Comparison of ENCODE assay signal across 21 cellular contexts in the genomic region with DNA sequence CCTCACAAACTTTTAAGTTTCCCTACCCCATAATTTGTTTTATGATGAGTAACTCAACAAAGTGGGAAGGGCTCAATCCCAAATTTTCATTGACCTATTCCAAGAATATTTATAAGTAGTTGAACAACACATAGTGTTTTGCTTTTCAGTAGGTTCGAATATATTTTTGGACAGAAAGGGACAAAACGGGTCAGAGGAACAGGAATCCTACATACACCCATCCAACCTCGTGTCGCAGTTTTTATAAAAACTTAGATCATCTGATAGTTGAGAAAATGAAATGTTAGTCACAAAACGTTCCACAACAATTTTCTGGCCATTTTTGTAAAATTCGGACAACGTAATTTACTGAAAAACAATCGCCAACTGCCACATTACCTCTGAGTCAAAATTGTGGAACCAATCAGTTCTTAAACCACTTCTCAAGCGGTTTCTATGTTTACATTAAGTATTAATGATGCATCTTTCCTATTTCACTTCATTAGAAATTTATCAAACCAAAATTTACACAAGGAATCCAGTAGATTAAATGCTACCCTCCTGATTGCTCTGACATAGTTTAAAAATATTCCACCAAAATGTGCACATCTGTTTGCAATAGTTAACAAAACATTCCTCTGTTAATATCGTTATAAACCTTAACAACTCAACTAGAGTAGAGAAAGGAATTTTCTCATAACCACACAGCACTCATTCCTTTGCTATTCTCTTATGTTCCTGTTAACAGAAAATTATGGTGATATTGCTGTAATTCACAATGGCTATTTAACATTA. TPM values are rescaled to one million over a fixed set of nuclear protein-coding genes. Genes with fewer than 3 reads are reported as not detected.
DNase-seq lines count a peak whose midpoint lies in the region; ATAC-seq and TF ChIP-seq lines count a peak whose summit lies in the region.
"Had no signal": no experiment of that assay in that cellular context is flagged by ENCODE, and none has a peak within 500 bp of the region (broad histone marks: within the 10 kb centered on the region; RNA-seq: fewer than 3 reads in every experiment).

No MANE protein-coding gene starts in this region.

- no peak overlapping the region for H3K9ac ChIP-seq in SK-N-MC (ENCODE audit: insufficient read length)

- CTCF ChIA-PET in GM10248 (lab: Yijun Ruan, JAX), result no interaction called here

- TF ChIP-seq CTCF in AG10803 (conservative IDR thresholded peaks at IDR 0.05; ENCODE audit: low read length), result no peak
- TF ChIP-seq CTCF in fibroblast of mammary gland (conservative IDR thresholded peaks at IDR 0.05; ENCODE audit: control insufficient read depth, insufficient read depth, low read depth, low read length), result no peak
- TF ChIP-seq CTCF in mucosa of descending colon (IDR thresholded peaks at IDR 0.05), result no peak
- no peak for TF ChIP-seq CTCF in GM10248 (IDR thresholded peaks at IDR 0.05; ENCODE audit: control extremely low read depth, extremely low read depth, low read depth, missing control alignments)

- no peaks in the 10 kb centered on the region for H3K9me3 ChIP-seq in SK-N-MC (ENCODE audit: low read depth, low read length)
- no peaks in the 10 kb centered on the region for H3K9me3 ChIP-seq in mucosa of descending colon

- peak; percentile 75 for DNase-seq in AG10803 (ENCODE audit: low read depth)
- peak; percentile 26 for DNase-seq in GM04504 (ENCODE audit: low read depth)
- no peak for DNase-seq in SK-N-MC (ENCODE audit: low read depth, low spot score)
- DNase-seq in fibroblast of mammary gland (ENCODE audit: low read depth), result peak; percentile 26
- DNase-seq in mucosa of descending colon, result no peak
- no peak for DNase-seq in GM10248 (ENCODE audit: extremely low spot score)
- DNase-seq in NCI-H1092 treated with DMSO at 0.1 percent for 48 hours (lab: John Stamatoyannopoulos, UW), result no peak
- DNase-seq: COR-L47; KBM-7; NCI-H1092; NCI-H1694; NCI-H2107; NCI-H345; NCI-H69; NK-92 treated with Interleukin-12 subunit alpha and Interleukin-12 subunit beta, amount 100 ng/mL, for 24 hours had no signal

- 0 out of 2 replicates have a peak overlapping the region, but pooled peaks have one; percentile 7 for H3K27ac ChIP-seq in SK-N-MC
- H3K27ac ChIP-seq: C4-2B, HL-60 had no signal

- ATAC-seq in mucosa of descending colon, result no peak
- no peak for ATAC-seq in HG02642 (IDR thresholded peaks at IDR 0.05; ENCODE audit: poor library complexity, unreplicated experiment)

- intact Hi-C loops in mucosa of descending colon (cut with DNase I, micrococcal nuclease), result no loop called here

- no peak overlapping the region for H3K4me3 ChIP-seq in AG10803 (ENCODE audit: low read length)
- H3K4me3 ChIP-seq in SK-N-MC, result no peak overlapping the region
- H3K4me3 ChIP-seq in fibroblast of mammary gland (ENCODE audit: control insufficient read depth, low read depth, low read length), result no peak overlapping the region
- H3K4me3 ChIP-seq in mucosa of descending colon, result no peak overlapping the region

- POLR2A ChIA-PET in GM10248 (lab: Yijun Ruan, JAX), result no interaction called here

- H3K4me1 ChIP-seq in mucosa of descending colon (ENCODE audit: low read depth), result peaks cover under 1% of the 10 kb centered on the region

- H3K36me3 ChIP-seq in SK-N-MC (ENCODE audit: insufficient read depth, low read length) (no peaks in the 10 kb centered on the region), mucosa of descending colon (ENCODE audit: low read depth) (no peaks in the 10 kb centered on the region)

RNA-seq across cellular contexts. Expression of gene WNT16, which starts 6.3 kb away (rescaled TPM):
- 1 to 10 TPM in 1 of 3 donors, not detected in 2; 1.4 TPM for total RNA-seq in mucosa of descending colon
- total RNA-seq: A673; SK-MEL-5; T-helper 1 cell treated with Interleukin-12 subunit alpha and Interleukin-12 subunit beta and Interleukin-4 antibody, amounts not matched to agents 30 ng/mL and 1 ng/mL, for 36 hours had no signal

Comparison
In these comparisons a context has a peak if more than half of its experiments do, and no peak if none do; other contexts are left out.
1. DNase-seq: peak in AG10803 (single experiment), GM04504 (single experiment) and fibroblast of mammary gland (single experiment); none in SK-N-MC (single experiment), mucosa of descending colon (0 of 3), GM10248 (single experiment) and NCI-H1092 treated with DMSO at 0.1 percent for 48 hours (single experiment).